1 cellular context compared by ENCODE assay signal in genomic region chr6:51854347-51854746, GRCh38.
TF ChIP-seq lines count a peak whose summit lies in the region.

No MANE protein-coding gene starts in this region.

TF ChIP-seq in GM23338, 12 proteins besides CTCF, POLR2A, EP300 and RAD21 (continued from another document):
- TF ChIP-seq ZNF462 (CRISPR knock-in tag; IDR thresholded peaks at IDR 0.05), result no peak
- TF ChIP-seq STAT1 (IDR thresholded peaks at IDR 0.05; ENCODE audit: unreplicated experiment), result no peak
- no peak for TF ChIP-seq POLR2AphosphoS5 (IDR thresholded peaks at IDR 0.05; ENCODE audit: low read depth)
- no peak for TF ChIP-seq NANOG (IDR thresholded peaks at IDR 0.05; ENCODE audit: borderline replicate concordance)
- TF ChIP-seq JUNB (IDR thresholded peaks at IDR 0.05; ENCODE audit: unreplicated experiment), result no peak
- no peak for TF ChIP-seq ETS1 (IDR thresholded peaks at IDR 0.05)
- TF ChIP-seq EZH2phosphoT487 (IDR thresholded peaks at IDR 0.05; ENCODE audit: unreplicated experiment), result no peak
- no peak for TF ChIP-seq EZH2 (IDR thresholded peaks at IDR 0.05; ENCODE audit: low read depth, unreplicated experiment)
